ENCODE assay signal across 9 cellular contexts in the genomic region with DNA sequence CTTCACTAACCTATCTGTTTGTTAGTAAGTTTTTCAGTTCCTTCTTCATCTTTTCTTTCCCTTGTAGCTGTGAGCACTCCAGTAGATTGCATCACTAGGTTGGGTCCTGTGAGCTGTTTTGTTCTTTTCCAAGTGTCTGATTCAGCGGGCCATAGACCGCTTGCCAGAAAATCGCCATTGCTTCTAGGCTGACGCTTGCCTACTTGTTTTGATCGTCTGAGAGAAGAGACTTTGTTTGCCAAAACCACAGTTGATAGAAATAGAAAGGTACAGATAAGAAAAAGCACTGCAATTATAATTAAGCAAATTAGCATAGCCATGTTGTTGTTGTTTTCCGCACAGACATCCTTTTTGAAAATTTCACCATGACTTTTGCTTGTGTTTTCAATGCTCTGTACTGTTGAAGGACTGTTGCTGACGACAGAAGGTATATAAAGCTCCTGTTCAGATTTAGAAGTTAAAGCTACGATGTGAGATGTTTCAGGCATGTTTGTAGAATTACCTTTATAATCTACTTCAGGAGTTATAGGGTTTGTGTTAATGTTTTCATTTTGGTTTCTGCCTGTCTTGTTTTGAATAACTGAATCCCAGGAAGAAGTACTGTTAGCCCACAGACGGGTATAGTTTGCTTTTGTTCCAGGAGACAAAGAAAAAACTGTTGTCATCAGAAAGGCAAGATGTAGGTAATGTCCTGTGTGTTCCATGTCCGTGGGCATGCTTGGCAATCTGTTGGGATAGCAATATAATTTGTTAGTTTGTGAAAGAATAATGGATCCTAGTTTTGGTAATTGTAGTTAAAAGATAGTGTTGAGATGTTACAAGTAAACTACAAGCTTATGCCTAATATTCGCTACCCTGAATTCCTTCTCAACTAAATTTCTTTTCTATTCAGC.
DNase-seq lines count a peak whose midpoint lies in the region; ATAC-seq and TF ChIP-seq lines count a peak whose summit lies in the region.
"Had no signal": no experiment of that assay in that cellular context is flagged by ENCODE, and none has a peak within 500 bp of the region (broad histone marks: within the 10 kb centered on the region; RNA-seq: fewer than 3 reads in every experiment).

No MANE protein-coding gene starts in this region.

- peak overlapping the region; percentile 100 for H3K27ac ChIP-seq in SU-DHL-6 (ENCODE audit: low read depth, low read length)

- DNase-seq in C1 segment of cervical spinal cord (lab: John Stamatoyannopoulos, UW) (peak in 11 of 14 donors; percentile 27 to 82 (median 60)), astrocyte of the cerebellum (ENCODE audit: low read depth) (peak; percentile 91), kidney tubule cell (ENCODE audit: low spot score) (peak; percentile 46), RKO (ENCODE audit: low spot score) (no peak), SHP77 (lab: John Stamatoyannopoulos, UW) (no peak)
- DNase-seq in stimulated activated CD8-positive, alpha-beta memory T cell treated with anti-CD3 and anti-CD28 coated beads, Interleukin-4, amount 100 ng/mL, for 48 hours, result peak; percentile 66

- no peaks in the 10 kb centered on the region for H4K20me1 ChIP-seq in SU-DHL-6 (ENCODE audit: low read depth, low read length)

- peak overlapping the region; percentile 67 for H3K9ac ChIP-seq in SU-DHL-6 (ENCODE audit: low read length)

- ATAC-seq in HG02610 (IDR thresholded peaks at IDR 0.05; ENCODE audit: unreplicated experiment), result peak; percentile 28
- ATAC-seq: HCT116 had no signal

- no peaks in the 10 kb centered on the region for H3K27me3 ChIP-seq in SU-DHL-6 (ENCODE audit: low read length)

- in situ Hi-C loops in astrocyte of the cerebellum (cut with HindIII; ENCODE audit: low sequenced_read_pairs), result no loop called here

- H3K36me3 ChIP-seq in SU-DHL-6 (ENCODE audit: low read length), result no peaks in the 10 kb centered on the region

- H3K79me2 ChIP-seq in SU-DHL-6 (ENCODE audit: insufficient read depth, low read length), result peaks cover 56% of the 10 kb centered on the region

- peaks cover 83% of the 10 kb centered on the region for H3F3A ChIP-seq in SU-DHL-6 (ENCODE audit: insufficient read depth)

- no peaks in the 10 kb centered on the region for H3K9me2 ChIP-seq in SU-DHL-6 (replicated peaks; ENCODE audit: insufficient read depth, low read length)

- peak overlapping the region; percentile 100 for H3K4me2 ChIP-seq in SU-DHL-6 (ENCODE audit: low read depth, low read length, poor library complexity, severe bottlenecking)

- TF ChIP-seq CTCF in SU-DHL-6 (IDR thresholded peaks at IDR 0.05; ENCODE audit: insufficient read depth, low read length, poor library complexity, severe bottlenecking) (no peak), astrocyte of the cerebellum (IDR thresholded peaks at IDR 0.05; ENCODE audit: low read depth, low read length, missing control alignments) (no peak)

- H3K9me3 ChIP-seq in SU-DHL-6 (ENCODE audit: insufficient read depth, low read length), result no peaks in the 10 kb centered on the region

- H3K4me3 ChIP-seq in SU-DHL-6 (ENCODE audit: insufficient read depth, low read length, poor library complexity, severe bottlenecking) (peak overlapping the region; percentile 76), astrocyte of the cerebellum (ENCODE audit: low read depth, low read length) (peak overlapping the region; percentile 18)

- H2AFZ ChIP-seq in SU-DHL-6 (ENCODE audit: low read depth, low read length, severe bottlenecking), result no peak overlapping the region

Comparison
In these comparisons a context has a peak if more than half of its experiments do, and no peak if none do; other contexts are left out.
1. DNase-seq: peak in C1 segment of cervical spinal cord (11 of 14), astrocyte of the cerebellum (single experiment), kidney tubule cell (single experiment) and stimulated activated CD8-positive, alpha-beta memory T cell treated with anti-CD3 and anti-CD28 coated beads, Interleukin-4, amount 100 ng/mL, for 48 hours (single experiment); none in RKO (single experiment) and SHP77 (0 of 2).